1 cellular context compared by ENCODE assay signal in genomic region chr10:17808971-17809841, GRCh38.
TF ChIP-seq lines count a peak whose summit lies in the region.

Gene MRC1 (plus strand): TSS chr10:17809348. CDS start chr10:17809466, 118 bp downstream.

TF ChIP-seq in WTC11, 78 proteins besides CTCF, POLR2A, EP300 and RAD21 (continued from another document):
- TF ChIP-seq ZNF281 (CRISPR knock-in tag; IDR thresholded peaks at IDR 0.05), result no peak
- no peak for TF ChIP-seq ELF4 (CRISPR knock-in tag; IDR thresholded peaks at IDR 0.05; ENCODE audit: low read depth)
